Comparison of ENCODE assay signal across 8 cellular contexts in genomic region chr18:5456577-5457466, GRCh38.
A peak's percentile ranks its signal among the peaks of the same experiment; 100 is the strongest.
DNase-seq lines count a peak whose midpoint lies in the region; ATAC-seq lines count a peak whose summit lies in the region.

No MANE protein-coding gene starts in this region.

- H3K36me3 Mint-ChIP-seq in activated naive CD4-positive, alpha-beta T cell treated with anti-CD3 and anti-CD28 coated beads for 36 hours (ENCODE audit: low read depth), result no peaks in the 10 kb centered on the region
- no peaks in the 10 kb centered on the region for H3K36me3 Mint-ChIP-seq in stimulated activated effector memory CD8-positive, alpha-beta T cell treated with anti-CD3 and anti-CD28 coated beads, Interleukin-12 subunit alpha, Interleukin-12 subunit beta, amount 100 ng/mL, for 72 hours

- ATAC-seq in stimulated activated effector memory CD8-positive, alpha-beta T cell treated with anti-CD3 and anti-CD28 coated beads, Interleukin-12 subunit alpha, Interleukin-12 subunit beta, amount 100 ng/mL, for 72 hours, result peak; percentile 51
- ATAC-seq in HG03280 (IDR thresholded peaks at IDR 0.05; ENCODE audit: unreplicated experiment), result no peak

- H3K36me3 ChIP-seq in HUES48 (ENCODE audit: control insufficient read depth, insufficient read depth, low read length), result no peaks in the 10 kb centered on the region

- H3K27me3 ChIP-seq in HUES48 (ENCODE audit: control insufficient read depth, insufficient read depth, low read length), result no peaks in the 10 kb centered on the region

- H3K9me3 Mint-ChIP-seq in activated naive CD4-positive, alpha-beta T cell treated with anti-CD3 and anti-CD28 coated beads for 36 hours, result no peaks in the 10 kb centered on the region
- H3K9me3 Mint-ChIP-seq in stimulated activated effector memory CD8-positive, alpha-beta T cell treated with anti-CD3 and anti-CD28 coated beads, Interleukin-12 subunit alpha, Interleukin-12 subunit beta, amount 100 ng/mL, for 72 hours, result no peaks in the 10 kb centered on the region

- CTCF ChIA-PET in activated naive CD4-positive, alpha-beta T cell treated with anti-CD3 and anti-CD28 coated beads for 36 hours (lab: Charles Lee), result interaction anchor here (0.9 to 1.6 kb wide), 4 partner anchors 8 to 90 kb away, joined by 3 to 7 read pairs (median 3); no protein-coding TSS in a partner anchor

- peaks cover 6% of the 10 kb centered on the region; the same call in 1 of the 2 replicates for H3K4me1 ChIP-seq in HUES48 (ENCODE audit: control insufficient read depth, insufficient read depth, low read length)

- H3K4me3 ChIP-seq in HUES48 (ENCODE audit: low read depth, low read length), result peak overlapping the region; percentile 26; the same call in 1 of the 2 replicates

- peaks cover 6% of the 10 kb centered on the region for H3K4me1 Mint-ChIP-seq in activated naive CD4-positive, alpha-beta T cell treated with anti-CD3 and anti-CD28 coated beads for 36 hours (ENCODE audit: low read depth)
- H3K4me1 Mint-ChIP-seq in stimulated activated effector memory CD8-positive, alpha-beta T cell treated with anti-CD3 and anti-CD28 coated beads, Interleukin-12 subunit alpha, Interleukin-12 subunit beta, amount 100 ng/mL, for 72 hours, result no peaks in the 10 kb centered on the region

- peak overlapping the region; percentile 83 for H3K27ac Mint-ChIP-seq in activated naive CD4-positive, alpha-beta T cell treated with anti-CD3 and anti-CD28 coated beads for 36 hours
- no peak overlapping the region for H3K27ac Mint-ChIP-seq in stimulated activated effector memory CD8-positive, alpha-beta T cell treated with anti-CD3 and anti-CD28 coated beads, Interleukin-12 subunit alpha, Interleukin-12 subunit beta, amount 100 ng/mL, for 72 hours

- DNase-seq in activated naive CD4-positive, alpha-beta T cell treated with anti-CD3 and anti-CD28 coated beads for 36 hours, result peak; percentile 9
- no peak for DNase-seq in activated naive CD4-positive, alpha-beta T cell treated with Interleukin-2 at 50 U/mL for 16 hours
- DNase-seq in amniotic epithelial cell (ENCODE audit: low read depth), result peak; percentile 0
- peak; percentile 22 for DNase-seq in iPS-NIHi11 (ENCODE audit: low spot score)
- no peak for DNase-seq in stimulated activated effector memory CD8-positive, alpha-beta T cell treated with anti-CD3 and anti-CD28 coated beads, Interleukin-12 subunit alpha, Interleukin-12 subunit beta, amount 100 ng/mL, for 72 hours (ENCODE audit: low spot score in 2 of 2)
- DNase-seq in NK-92 (lab: John Stamatoyannopoulos, UW; ENCODE audit: unreplicated experiment), result no peak

- H3K9ac ChIP-seq in HUES48 (ENCODE audit: low read depth, low read length), result no peak overlapping the region

- H3K27me3 Mint-ChIP-seq in activated naive CD4-positive, alpha-beta T cell treated with anti-CD3 and anti-CD28 coated beads for 36 hours (ENCODE audit: low read depth), result no peaks in the 10 kb centered on the region

- peak overlapping the region; percentile 55 for H3K4me3 Mint-ChIP-seq in activated naive CD4-positive, alpha-beta T cell treated with anti-CD3 and anti-CD28 coated beads for 36 hours
- H3K4me3 Mint-ChIP-seq in stimulated activated effector memory CD8-positive, alpha-beta T cell treated with anti-CD3 and anti-CD28 coated beads, Interleukin-12 subunit alpha, Interleukin-12 subunit beta, amount 100 ng/mL, for 72 hours, result no peak overlapping the region

- no peaks in the 10 kb centered on the region for H3K9me3 ChIP-seq in HUES48 (ENCODE audit: control insufficient read depth, insufficient read depth, low read length)

- intact Hi-C loops in activated naive CD4-positive, alpha-beta T cell treated with anti-CD3 and anti-CD28 coated beads for 36 hours (cut with micrococcal nuclease), result loop anchor here (1.0 to 5.0 kb wide), 3 partner anchors 77 to 175 kb away; no protein-coding TSS in a partner anchor

- H3K27ac ChIP-seq in HUES48 (ENCODE audit: low read depth, low read length), result no peak overlapping the region

Comparison
In these comparisons a context has a peak if more than half of its experiments do, and no peak if none do; other contexts are left out.
1. DNase-seq: peak in activated naive CD4-positive, alpha-beta T cell treated with anti-CD3 and anti-CD28 coated beads for 36 hours (single experiment), amniotic epithelial cell (single experiment) and iPS-NIHi11 (single experiment); none in activated naive CD4-positive, alpha-beta T cell treated with Interleukin-2 at 50 U/mL for 16 hours (single experiment), stimulated activated effector memory CD8-positive, alpha-beta T cell treated with anti-CD3 and anti-CD28 coated beads, Interleukin-12 subunit alpha, Interleukin-12 subunit beta, amount 100 ng/mL, for 72 hours (0 of 2) and NK-92 (single experiment).